8 cellular contexts compared by ENCODE assay signal in the genomic region with DNA sequence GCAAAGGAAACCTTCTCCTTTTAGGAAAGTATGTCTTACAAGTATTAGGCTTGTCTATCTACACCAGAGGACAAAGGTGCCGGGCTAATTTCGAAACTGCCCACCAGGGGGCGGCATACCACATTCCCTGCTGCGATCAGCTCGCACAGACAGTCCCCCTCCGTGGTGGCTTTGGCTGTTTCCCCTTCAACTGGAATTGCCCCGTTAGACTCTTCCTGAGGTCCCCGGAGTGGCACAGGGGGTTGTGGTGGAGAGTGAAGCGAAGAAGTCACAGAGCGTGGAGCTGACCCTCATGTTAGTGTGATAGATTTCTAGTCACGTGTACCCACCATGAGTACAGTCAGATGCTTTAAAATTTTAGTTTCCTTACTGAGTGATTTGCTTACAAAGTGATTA. TPM values are rescaled to one million over a fixed set of nuclear protein-coding genes. Genes with fewer than 3 reads are reported as not detected.
DNase-seq lines count a peak whose midpoint lies in the region; ATAC-seq and TF ChIP-seq lines count a peak whose summit lies in the region.

No MANE protein-coding gene starts in this region.

- ATAC-seq in GM18873 (IDR thresholded peaks at IDR 0.05; ENCODE audit: low FRiP score, unreplicated experiment) (peak; percentile 51), HG03135 (IDR thresholded peaks at IDR 0.05; ENCODE audit: unreplicated experiment) (peak; percentile 62)
- peak; percentile 83 for ATAC-seq in central memory CD8-positive, alpha-beta T cell (replicated peaks; ENCODE audit: extremely low read depth, poor library complexity, severe bottlenecking)

- H3K4me1 Mint-ChIP-seq in central memory CD8-positive, alpha-beta T cell: peaks cover 10% of the 10 kb centered on the region

- peaks cover 1% of the 10 kb centered on the region for H3K36me3 Mint-ChIP-seq in central memory CD8-positive, alpha-beta T cell (ENCODE audit: insufficient read depth)

- TF ChIP-seq CTCF in kidney epithelial cell (IDR thresholded peaks at IDR 0.05; ENCODE audit: insufficient read depth, low read length, poor library complexity, severe bottlenecking): peak; percentile 93

- peak overlapping the region; percentile 82 for H3K27ac Mint-ChIP-seq in central memory CD8-positive, alpha-beta T cell (ENCODE audit: low read depth)

- H3K4me3 ChIP-seq in kidney epithelial cell (ENCODE audit: low read depth, low read length): no peak overlapping the region

- peaks cover 15% of the 10 kb centered on the region for H3K27me3 Mint-ChIP-seq in central memory CD8-positive, alpha-beta T cell

- H3K9me3 Mint-ChIP-seq in central memory CD8-positive, alpha-beta T cell: no peaks in the 10 kb centered on the region

- DNase-seq in AG08396 (ENCODE audit: low spot score) (peak; percentile 82), NCI-H2196 treated with DMSO at 0.1 percent for 48 hours (lab: John Stamatoyannopoulos, UW; ENCODE audit: unreplicated experiment) (peak; percentile 19), kidney epithelial cell (ENCODE audit: low read depth) (no peak)
- peak; percentile 78 for DNase-seq in activated CD4-positive, CD25-positive, alpha-beta regulatory T cell treated with anti-CD3 and anti-CD28 coated beads, Interleukin-2, amount 50 U/mL, for 16 hours (ENCODE audit: low read depth, low spot score)
- DNase-seq in central memory CD8-positive, alpha-beta T cell (ENCODE audit: low spot score in 2 of 2): peak; percentile 84 to 94
- DNase-seq in stimulated activated CD4-positive, alpha-beta T cell treated with anti-CD3 and anti-CD28 coated beads, Interleukin-1b, Interleukin-23, amount 100 ng/mL, for 1 hour (ENCODE audit: low read depth in 2 of 2): peak; percentile 78 to 95

- H3K36me3 ChIP-seq in kidney epithelial cell (ENCODE audit: control insufficient read depth, insufficient read depth, low read length): no peaks in the 10 kb centered on the region

- H3K4me3 Mint-ChIP-seq in central memory CD8-positive, alpha-beta T cell: peak overlapping the region; percentile 80

- no peaks in the 10 kb centered on the region for H3K27me3 ChIP-seq in kidney epithelial cell (ENCODE audit: control insufficient read depth, insufficient read depth, low read length)

RNA-seq across cellular contexts. Expression of a gene that starts 17.5 kb away (rescaled TPM):
- total RNA-seq in kidney epithelial cell: 26.0 and 38.9 TPM in 2 replicates

RNA-seq across cellular contexts. Expression of a gene that starts 20.3 kb away (rescaled TPM):
- 33.3 and 41.2 TPM in 2 replicates for total RNA-seq in kidney epithelial cell

RNA-seq across cellular contexts. Expression of a gene that starts 39.3 kb away (rescaled TPM):
- 1.9 and 2.8 TPM in 2 replicates for total RNA-seq in kidney epithelial cell
